In the genomic region with DNA sequence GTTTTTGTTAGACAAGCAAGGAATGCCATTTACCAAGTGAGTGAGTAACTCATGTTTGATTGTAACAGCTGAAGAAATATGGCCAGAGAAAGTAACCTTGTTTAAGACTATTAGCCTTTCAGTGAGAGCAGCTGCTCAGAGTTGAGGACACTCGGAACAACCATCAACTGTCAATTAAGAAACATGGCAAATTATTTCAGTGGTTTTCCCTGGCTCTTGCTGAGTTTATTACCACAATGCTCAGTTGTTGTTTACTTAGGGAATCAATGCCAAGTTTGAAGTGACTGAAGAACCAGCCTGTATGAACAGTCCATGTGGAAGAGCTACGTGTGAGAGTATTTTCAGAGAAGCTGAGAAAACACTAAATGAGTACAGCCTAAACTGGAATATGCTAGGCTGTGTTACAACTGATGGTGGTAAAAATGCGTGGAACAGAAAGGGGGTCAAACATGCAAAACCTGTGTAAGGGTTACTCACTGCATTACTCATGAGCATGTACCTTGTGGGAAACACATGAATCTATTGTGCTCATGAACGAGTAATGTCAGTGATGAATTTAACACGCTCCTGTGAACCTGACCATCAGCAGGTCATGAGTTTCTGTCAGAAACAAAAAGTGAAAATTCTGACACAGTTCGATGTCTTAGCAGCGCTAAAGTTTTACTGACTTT, we compare ENCODE assay signal across 8 cellular contexts. TPM values are rescaled to one million over a fixed set of nuclear protein-coding genes. Genes with fewer than 3 reads are reported as not detected.
DNase-seq lines count a peak whose midpoint lies in the region; ATAC-seq, FAIRE-seq and TF ChIP-seq lines count a peak whose summit lies in the region.

No MANE protein-coding gene starts in this region.

- peak overlapping the region; percentile 59 to 89 for H3K4me3 Mint-ChIP-seq in activated T-cell treated with anti-CD3 and anti-CD28 coated beads, Interleukin-2, amount 50 U/mL, for 72 hours

- no peak for TF ChIP-seq CTCF in WERI-Rb-1 (IDR thresholded peaks at IDR 0.05; ENCODE audit: low read depth, low read length)

- no peaks in the 10 kb centered on the region; the same call in 1 of the 2 replicates for H3K36me3 ChIP-seq in WERI-Rb-1

- peaks cover 3 to 17% of the 10 kb centered on the region in 2 donors for H3K36me3 Mint-ChIP-seq in activated T-cell treated with anti-CD3 and anti-CD28 coated beads, Interleukin-2, amount 50 U/mL, for 72 hours (ENCODE audit: insufficient read depth in 2 of 2)

- no peaks in the 10 kb centered on the region for H3K27me3 Mint-ChIP-seq in activated T-cell treated with anti-CD3 and anti-CD28 coated beads, Interleukin-2, amount 50 U/mL, for 72 hours (ENCODE audit: low read depth)

- no peak for FAIRE-seq in frontal cortex (lab: Jason Lieb, UNC)

- peaks cover 0 to 2% of the 10 kb centered on the region in 2 donors for H3K9me3 Mint-ChIP-seq in activated T-cell treated with anti-CD3 and anti-CD28 coated beads, Interleukin-2, amount 50 U/mL, for 72 hours

- ATAC-seq in GM19397 (IDR thresholded peaks at IDR 0.05; ENCODE audit: unreplicated experiment) (peak; percentile 83), HG03354 (IDR thresholded peaks at IDR 0.05; ENCODE audit: poor library complexity, severe bottlenecking, unreplicated experiment) (peak; percentile 85)
- ATAC-seq in activated T-cell treated with anti-CD3 and anti-CD28 coated beads, Interleukin-2, amount 50 U/mL, for 72 hours (replicated peaks in 1 of 2), result peak; percentile 88

- peak overlapping the region; percentile 81 for H3K27ac Mint-ChIP-seq in activated T-cell treated with anti-CD3 and anti-CD28 coated beads, Interleukin-2, amount 50 U/mL, for 72 hours

- peaks cover 85% of the 10 kb centered on the region for H3K4me1 Mint-ChIP-seq in activated T-cell treated with anti-CD3 and anti-CD28 coated beads, Interleukin-2, amount 50 U/mL, for 72 hours (ENCODE audit: low read depth)

- H3K27me3 ChIP-seq in WERI-Rb-1 (ENCODE audit: insufficient read depth, low read depth, severe bottlenecking), result no peaks in the 10 kb centered on the region

- DNase-seq in EH (ENCODE audit: low read depth), result peak; percentile 65
- DNase-seq in activated T-cell treated with anti-CD3 and anti-CD28 coated beads, Interleukin-2, amount 50 U/mL, for 72 hours, result peak; percentile 25 to 32
- DNase-seq in iris pigment epithelial cell (ENCODE audit: low read depth), result peak; percentile 78
- DNase-seq in stimulated activated naive CD4-positive, alpha-beta T cell (lab: John Stamatoyannopoulos, UW), result no peak
- DNase-seq in WERI-Rb-1, result no peak
- DNase-seq in frontal cortex (ENCODE audit: low spot score in 2 of 2), result no peak

- H3K9me3 ChIP-seq in WERI-Rb-1 (ENCODE audit: severe bottlenecking), result no peaks in the 10 kb centered on the region

- no peak overlapping the region for H3K4me3 ChIP-seq in WERI-Rb-1 (ENCODE audit: low read depth, low read length)

- H3K27ac ChIP-seq in WERI-Rb-1, result no peak overlapping the region

RNA-seq across cellular contexts. Expression of a gene that starts 33.7 kb away (rescaled TPM):
- 10 to 100 TPM; 79.0 to 85.8 TPM for total RNA-seq in activated T-cell treated with anti-CD3 and anti-CD28 coated beads, Interleukin-2, amount 50 U/mL, for 72 hours
- 76.6 TPM for total RNA-seq in frontal cortex

Comparison
In these comparisons a context has a peak if more than half of its experiments do, and no peak if none do; other contexts are left out.
1. DNase-seq: peak in EH (single experiment), activated T-cell treated with anti-CD3 and anti-CD28 coated beads, Interleukin-2, amount 50 U/mL, for 72 hours (2 of 2) and iris pigment epithelial cell (single experiment); none in stimulated activated naive CD4-positive, alpha-beta T cell (0 of 6), WERI-Rb-1 (single experiment) and frontal cortex (0 of 2).
2. Peak in every context shown above with its lines, with median percentiles within 50 percentile points of each other: ATAC-seq.